Comparison of ENCODE assay signal across 8 cellular contexts in genomic region chr12:110698171-110698902, GRCh38. TPM values are rescaled to one million over a fixed set of nuclear protein-coding genes. Genes with fewer than 3 reads are reported as not detected.
DNase-seq lines count a peak whose midpoint lies in the region; ATAC-seq and TF ChIP-seq lines count a peak whose summit lies in the region.

No MANE protein-coding gene starts in this region.

- peak; percentile 88 for ATAC-seq in GM21737 (IDR thresholded peaks at IDR 0.05; ENCODE audit: unreplicated experiment)

- H3K27me3 ChIP-seq in adipocyte (replicated peaks; ENCODE audit: control insufficient read depth, insufficient read depth, low read length) (no peaks in the 10 kb centered on the region), sigmoid colon (no peaks in the 10 kb centered on the region)

- H3K9me3 ChIP-seq in adipocyte (ENCODE audit: control insufficient read depth, low read length) (no peaks in the 10 kb centered on the region), sigmoid colon (no peaks in the 10 kb centered on the region)

- DNase-seq in Daoy (ENCODE audit: low read depth) (peak; percentile 80), LHCN-M2 (ENCODE audit: low read depth) (peak; percentile 66), T follicular helper cell (ENCODE audit: low read depth) (peak; percentile 68), adipocyte (ENCODE audit: low read depth) (peak; percentile 26), hepatic stellate cell (ENCODE audit: low spot score) (peak; percentile 72), sigmoid colon (peak; percentile 86), cerebellar nuclear complex (lab: John Stamatoyannopoulos, UW) (no peak)

- no peak for TF ChIP-seq EP300 in sigmoid colon (IDR thresholded peaks at IDR 0.05)

- H3K4me3 ChIP-seq in adipocyte (ENCODE audit: low read length) (peak overlapping the region; percentile 61), sigmoid colon (peak overlapping the region in 2 of 4 donors; percentile 14 to 20)

- no peak for TF ChIP-seq POLR2A in sigmoid colon (IDR thresholded peaks at IDR 0.05)

- 39 to 40% methylated on average over 20 of the region's 20 CpGs for WGBS in sigmoid colon, 2 donors

- TF ChIP-seq CTCF in sigmoid colon (IDR thresholded peaks at IDR 0.05): peak; percentile 14 to 68 (median 55)

- H3K27ac ChIP-seq in sigmoid colon: peak overlapping the region in 2 of 4 donors; percentile 14 to 41

- peak overlapping the region; percentile 45 for H3K9ac ChIP-seq in adipocyte (ENCODE audit: low read length)

- no peaks in the 10 kb centered on the region for H3K36me3 ChIP-seq in adipocyte (ENCODE audit: control insufficient read depth, insufficient read depth, low read length, severe bottlenecking)
- H3K36me3 ChIP-seq in sigmoid colon: no peaks in the 10 kb centered on the region

- intact Hi-C loops in sigmoid colon (cut with DNase I): no loop called here

- H3K4me1 ChIP-seq in adipocyte (ENCODE audit: control insufficient read depth, insufficient read depth, low read length) (peaks cover 16% of the 10 kb centered on the region), sigmoid colon (peaks cover 0 to 15% (median 7%) of the 10 kb centered on the region in 4 donors)

RNA-seq across cellular contexts. Expression of gene HVCN1, which starts 9.4 kb away (rescaled TPM):
- 0.23 TPM in 1 of 2 replicates, not detected in the other for total RNA-seq in Daoy (2014; rRNA removed; shearing (Covaris generic))
- 4.3 and 4.9 TPM in 2 replicates for total RNA-seq in LHCN-M2 (2014; rRNA removed)
- 4.5 TPM for polyA plus RNA-seq in LHCN-M2 (2012)
- total RNA-seq in sigmoid colon: 1 to 10 TPM; 3.8 to 9.7 (median 6.6) TPM
- polyA plus RNA-seq in sigmoid colon: 10 to 100 TPM in 1 of 3 donors, 1 to 10 TPM in 2; 1.8 to 26.3 (median 4.2) TPM

RNA-seq across cellular contexts. Expression of gene PPP1CC, which starts 44.4 kb away (rescaled TPM):
- 140 and 143 TPM in 2 replicates for total RNA-seq in Daoy (2014; rRNA removed; shearing (Covaris generic))
- total RNA-seq in LHCN-M2 (2014; rRNA removed): 147 and 158 TPM in 2 replicates
- polyA plus RNA-seq in LHCN-M2 (2012): 69.3 TPM
- total RNA-seq in sigmoid colon: 100 to 1,000 TPM; 140 to 208 (median 171) TPM
- polyA plus RNA-seq in sigmoid colon: 100 to 1,000 TPM; 107 to 272 (median 153) TPM

Comparison
In these comparisons a context has a peak if more than half of its experiments do, and no peak if none do; other contexts are left out.
1. DNase-seq: peak in Daoy (single experiment), LHCN-M2 (single experiment), T follicular helper cell (single experiment), adipocyte (single experiment), hepatic stellate cell (single experiment) and sigmoid colon (single experiment); none in cerebellar nuclear complex (0 of 2).